Comparison of ENCODE assay signal across 8 cellular contexts in genomic region chr5:114362197-114362976, GRCh38. TPM values are rescaled to one million over a fixed set of nuclear protein-coding genes. Genes with fewer than 3 reads are reported as not detected.
DNase-seq lines count a peak whose midpoint lies in the region; ATAC-seq and TF ChIP-seq lines count a peak whose summit lies in the region.

No MANE protein-coding gene starts in this region.

- intact Hi-C loops in heart right ventricle (cut with DNase I) = loop anchor here in 5 of 10 donors (5.0 to 10.0 kb wide), 4 partner anchors 82 to 258 kb away; no protein-coding TSS in a partner anchor

- H3K4me1 Mint-ChIP-seq in T-helper 17 cell = no peaks in the 10 kb centered on the region

- peaks cover 2% of the 10 kb centered on the region for H3K36me3 Mint-ChIP-seq in T-helper 17 cell (ENCODE audit: low read depth)

- WGBS in heart right ventricle, 2 donors = 0% methylated on average over 83 to 87 of the region's 87 CpGs

- peak overlapping the region in 8 of 10 donors; percentile 54 to 84 (median 73) for H3K27ac ChIP-seq in heart right ventricle

- H3K4me3 Mint-ChIP-seq in T-helper 17 cell = peak overlapping the region; percentile 69

- H3K36me3 ChIP-seq in heart right ventricle (no peaks in the 10 kb centered on the region), skeletal muscle satellite cell (ENCODE audit: insufficient read depth, low read length) (no peaks in the 10 kb centered on the region)

- peak; percentile 23 for ATAC-seq in HG02678 (IDR thresholded peaks at IDR 0.05; ENCODE audit: unreplicated experiment)
- no peak for ATAC-seq in T-helper 17 cell
- peak; percentile 6 to 75 (median 44) for ATAC-seq in heart right ventricle
- no peak for ATAC-seq in HG02623 (IDR thresholded peaks at IDR 0.05; ENCODE audit: unreplicated experiment)

- peak overlapping the region; percentile 54 for H3K4me2 ChIP-seq in skeletal muscle satellite cell (ENCODE audit: low read length)

- H3K9me3 ChIP-seq in T-helper 17 cell (ENCODE audit: control insufficient read depth, low read length, poor library complexity, severe bottlenecking) = no peaks in the 10 kb centered on the region
- H3K9me3 ChIP-seq in heart right ventricle = no peaks in the 10 kb centered on the region
- no peaks in the 10 kb centered on the region for H3K9me3 ChIP-seq in skeletal muscle satellite cell (replicated peaks; ENCODE audit: low read length)

- peaks cover 7 to 35% (median 21%) of the 10 kb centered on the region in 9 donors for H3K4me1 ChIP-seq in heart right ventricle
- H3K4me1 ChIP-seq in skeletal muscle satellite cell (ENCODE audit: control insufficient read depth, insufficient read depth, low read length) = peaks cover 3% of the 10 kb centered on the region

- H3K27me3 ChIP-seq in heart right ventricle (peaks cover 0 to 67% (median 27%) of the 10 kb centered on the region in 7 donors), skeletal muscle satellite cell (ENCODE audit: control insufficient read depth, insufficient read depth, low read length) (peaks cover 66% of the 10 kb centered on the region)

- peak; percentile 48 to 77 for DNase-seq in NOMO-1 (lab: John Stamatoyannopoulos, UW; ENCODE audit: unreplicated experiment in 2 of 2)
- no peak for DNase-seq in NOMO-1 treated with dmso at 0.1 percent for 144 hours (lab: John Stamatoyannopoulos, UW; ENCODE audit: unreplicated experiment)
- DNase-seq in T-helper 17 cell = no peak
- peak in 1 of 2 donors; percentile 28 for DNase-seq in heart right ventricle
- DNase-seq in COLO829 (ENCODE audit: low spot score) = no peak

- no peak overlapping the region for H3K27ac Mint-ChIP-seq in T-helper 17 cell

- H3K27me3 Mint-ChIP-seq in T-helper 17 cell = peaks cover 39% of the 10 kb centered on the region

- no peak overlapping the region for H3K9ac ChIP-seq in skeletal muscle satellite cell (ENCODE audit: low read depth, low read length)

- TF ChIP-seq CTCF in heart right ventricle (IDR thresholded peaks at IDR 0.05) = no peak

- H3K4me3 ChIP-seq in heart right ventricle = peak overlapping the region; percentile 60 to 94 (median 82)
- peak overlapping the region; percentile 41 for H3K4me3 ChIP-seq in skeletal muscle satellite cell (ENCODE audit: low read length)

RNA-seq across cellular contexts. Expression of gene KCNN2, which starts 0.5 kb away (rescaled TPM):
- total RNA-seq in T-helper 17 cell (not detected), heart right ventricle (10 to 100 TPM in 1 of 10 donors, 1 to 10 TPM in 9; 4.7 to 10.7 (median 7.6) TPM)
- polyA plus RNA-seq in heart right ventricle = 1 to 10 TPM; 1.0 to 9.6 TPM
- not detected in 2 replicates for total RNA-seq in skeletal muscle satellite cell (2012; rRNA removed)

Comparison
In these comparisons a context has a peak if more than half of its experiments do, and no peak if none do; other contexts are left out.
1. DNase-seq: peak in NOMO-1 (2 of 2); none in NOMO-1 treated with dmso at 0.1 percent for 144 hours (single experiment), T-helper 17 cell (0 of 3) and COLO829 (single experiment).
2. ATAC-seq: peak in HG02678 (single experiment) and heart right ventricle (8 of 8); none in T-helper 17 cell (single experiment) and HG02623 (single experiment).
3. RNA of gene KCNN2, which starts 0.5 kb away (total RNA-seq): 4.7 to 10.7 TPM in heart right ventricle; not detected in T-helper 17 cell; every median in the first group is over 4 times any median in the second.